ENCODE assay signal across 10 cellular contexts in the genomic region with DNA sequence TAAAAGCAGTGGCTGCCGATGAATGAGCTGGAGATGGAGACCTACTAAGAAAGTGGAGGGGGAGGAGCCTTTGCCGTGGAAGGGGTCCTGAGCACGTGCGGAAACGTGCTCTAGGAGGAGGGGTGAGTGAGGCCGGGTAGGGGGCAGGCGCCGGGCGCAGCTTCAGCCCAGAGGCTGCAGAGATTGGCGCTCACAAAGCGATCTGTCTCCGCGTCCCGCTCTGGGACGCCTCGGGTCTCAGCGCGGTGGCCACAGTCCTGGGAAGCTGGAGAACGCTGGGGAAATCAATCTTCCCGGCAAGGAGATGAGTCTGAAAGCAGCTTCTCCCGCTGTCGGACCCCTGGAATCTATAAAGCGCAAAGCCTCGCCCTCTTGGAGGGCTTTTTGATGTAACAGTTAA. TPM values are rescaled to one million over a fixed set of nuclear protein-coding genes. Genes with fewer than 3 reads are reported as not detected.
A peak's percentile ranks its signal among the peaks of the same experiment; 100 is the strongest.
DNase-seq lines count a peak whose midpoint lies in the region; ATAC-seq and TF ChIP-seq lines count a peak whose summit lies in the region.
"Had no signal": no experiment of that assay in that cellular context is flagged by ENCODE, and none has a peak within 500 bp of the region (broad histone marks: within the 10 kb centered on the region; RNA-seq: fewer than 3 reads in every experiment).

No MANE protein-coding gene starts in this region.

- H3K36me3 ChIP-seq in colonic mucosa: no peaks in the 10 kb centered on the region
- no peaks in the 10 kb centered on the region for H3K36me3 ChIP-seq in mesendoderm (ENCODE audit: control insufficient read depth, insufficient read depth, low read length)
- H3K36me3 ChIP-seq in vagina: no peaks in the 10 kb centered on the region
- no peaks in the 10 kb centered on the region for H3K36me3 ChIP-seq in CD4-positive, alpha-beta memory T cell (ENCODE audit: insufficient read depth, low read length)

- no CpG with 5 or more reads among the region's 24 CpGs for WGBS in mesendoderm (ENCODE audit: extremely low coverage, insufficient coverage, low lambda C conversion rate)

- H2BK120ac ChIP-seq in mesendoderm (ENCODE audit: low read depth, low read length): no peak overlapping the region

- no peak overlapping the region for H4K8ac ChIP-seq in mesendoderm (ENCODE audit: low read depth, low read length)

- no peaks in the 10 kb centered on the region for H3K79me1 ChIP-seq in mesendoderm (ENCODE audit: low read length)

- H3K9me3 Mint-ChIP-seq in CD4-positive, alpha-beta memory T cell: no peaks in the 10 kb centered on the region

- no peak for TF ChIP-seq POLR2A in vagina (IDR thresholded peaks at IDR 0.05)

- no peak overlapping the region for H2AK5ac ChIP-seq in mesendoderm (ENCODE audit: low read length)

- CTCF ChIA-PET in CD4-positive, alpha-beta memory T cell (lab: Charles Lee; ENCODE audit: partially characterized antibody): no interaction called here

- no peak overlapping the region for H4K5ac ChIP-seq in mesendoderm (ENCODE audit: low read length)

- H3K4ac ChIP-seq in mesendoderm (ENCODE audit: low read depth, low read length): no peak overlapping the region

- no peak overlapping the region for H3K27ac ChIP-seq in colonic mucosa
- no peak overlapping the region for H3K27ac ChIP-seq in mesendoderm (ENCODE audit: low read depth, low read length)
- peak overlapping the region; percentile 42 for H3K27ac ChIP-seq in vagina
- H3K27ac ChIP-seq in CD4-positive, alpha-beta memory T cell (ENCODE audit: low read depth, low read length): no peak overlapping the region

- no peak overlapping the region for H3K4me2 ChIP-seq in mesendoderm (ENCODE audit: low read length)

- peaks cover 14 to 31% of the 10 kb centered on the region in 2 donors for H3K27me3 Mint-ChIP-seq in CD4-positive, alpha-beta memory T cell
- H3K27me3 Mint-ChIP-seq in T-helper 17 cell: peaks cover 65% of the 10 kb centered on the region

- no peaks in the 10 kb centered on the region for H3K36me3 Mint-ChIP-seq in CD4-positive, alpha-beta memory T cell
- peaks cover 2% of the 10 kb centered on the region for H3K36me3 Mint-ChIP-seq in T-helper 17 cell (ENCODE audit: low read depth)
- H3K36me3 Mint-ChIP-seq: naive B cell had no signal

- H3K9me3 ChIP-seq in colonic mucosa (no peaks in the 10 kb centered on the region), vagina (no peaks in the 10 kb centered on the region), T-helper 17 cell (ENCODE audit: control insufficient read depth, low read length, poor library complexity, severe bottlenecking) (no peaks in the 10 kb centered on the region)
- H3K9me3 ChIP-seq in CD4-positive, alpha-beta memory T cell (ENCODE audit: control insufficient read depth in 1 of 2, low read length in 2 of 2): no peaks in the 10 kb centered on the region

- H3K4me3 ChIP-seq in colonic mucosa: peak overlapping the region; percentile 22
- no peak overlapping the region for H3K4me3 ChIP-seq in mesendoderm (ENCODE audit: low read length)
- H3K4me3 ChIP-seq in vagina: peak overlapping the region; percentile 42 to 47
- H3K4me3 ChIP-seq in CD4-positive, alpha-beta memory T cell (ENCODE audit: low read length in 2 of 2): no peak overlapping the region

- intact Hi-C loops in colonic mucosa (cut with DNase I): no loop called here
- intact Hi-C loops in vagina (cut with DNase I): no loop called here
- intact Hi-C loops in CD4-positive, alpha-beta memory T cell (cut with micrococcal nuclease): no loop called here

- H3K4me1 ChIP-seq in colonic mucosa: no peaks in the 10 kb centered on the region
- no peaks in the 10 kb centered on the region for H3K4me1 ChIP-seq in mesendoderm (ENCODE audit: control insufficient read depth, low read depth, low read length)
- no peaks in the 10 kb centered on the region for H3K4me1 ChIP-seq in vagina
- H3K4me1 ChIP-seq in CD4-positive, alpha-beta memory T cell (ENCODE audit: insufficient read depth, low read length): no peaks in the 10 kb centered on the region

- H3K4me1 Mint-ChIP-seq in CD4-positive, alpha-beta memory T cell: peaks cover 1 to 10% (median 3%) of the 10 kb centered on the region in 4 donors
- no peaks in the 10 kb centered on the region for H3K4me1 Mint-ChIP-seq in T-helper 17 cell

- no peak overlapping the region for H2BK15ac ChIP-seq in mesendoderm (replicated peaks; ENCODE audit: low read depth)

- POLR2A ChIA-PET in CD4-positive, alpha-beta memory T cell (lab: Charles Lee; ENCODE audit: partially characterized antibody): no interaction called here

- no peak overlapping the region for H3K56ac ChIP-seq in mesendoderm (ENCODE audit: low read length)

- H3K27me3 ChIP-seq in colonic mucosa (peaks cover 17% of the 10 kb centered on the region), mesendoderm (ENCODE audit: insufficient read depth, low read length, poor library complexity) (peaks cover 2% of the 10 kb centered on the region), vagina (no peaks in the 10 kb centered on the region)
- no peaks in the 10 kb centered on the region for H3K27me3 ChIP-seq in CD4-positive, alpha-beta memory T cell (ENCODE audit: insufficient read depth, low read length)

- no peaks in the 10 kb centered on the region for H3K79me2 ChIP-seq in mesendoderm (ENCODE audit: control insufficient read depth, insufficient read depth, low read length)

- TF ChIP-seq CTCF in colonic mucosa (IDR thresholded peaks at IDR 0.05) (no peak), vagina (IDR thresholded peaks at IDR 0.05) (no peak)

- H3K18ac ChIP-seq in mesendoderm (ENCODE audit: low read length): no peak overlapping the region

- DNase-seq in stimulated activated CD4-positive, alpha-beta T cell treated with anti-CD3 and anti-CD28 coated beads, Interleukin-15, amount 100 ng/mL, for 24 hours: peak; percentile 1
- DNase-seq in stimulated activated CD4-positive, alpha-beta T cell treated with anti-CD3 and anti-CD28 coated beads, Interleukin-4, amount 100 ng/mL, for 1 hour: no peak
- DNase-seq in colonic mucosa (no peak), mesendoderm (peak; percentile 53), vagina (ENCODE audit: extremely low spot score in 2 of 2) (no peak), hepatic stellate cell (ENCODE audit: low spot score) (no peak), T-helper 17 cell (no peak)
- DNase-seq in CD4-positive, alpha-beta memory T cell: no peak
- DNase-seq: MM.1S, naive B cell had no signal

- ATAC-seq in T-helper 17 cell: no peak

- no peak overlapping the region for H3K23ac ChIP-seq in mesendoderm (ENCODE audit: low read length)

- H3K9ac ChIP-seq in colonic mucosa (ENCODE audit: low read depth in 2 of 2, low read length in 2 of 2) (no peak overlapping the region), mesendoderm (ENCODE audit: low read length) (no peak overlapping the region)

- H2BK5ac ChIP-seq in mesendoderm (ENCODE audit: low read length): no peak overlapping the region

- peak overlapping the region in 1 of 8 donors; percentile 34 for H3K4me3 Mint-ChIP-seq in CD4-positive, alpha-beta memory T cell
- no peak overlapping the region for H3K4me3 Mint-ChIP-seq in T-helper 17 cell

- H3K27ac Mint-ChIP-seq in CD4-positive, alpha-beta memory T cell: no peak overlapping the region
- H3K27ac Mint-ChIP-seq in T-helper 17 cell: no peak overlapping the region
- H3K27ac Mint-ChIP-seq: naive B cell had no signal

RNA-seq across cellular contexts. Expression of a gene that starts 0.5 kb away (rescaled TPM):
- 1 to 10 TPM; 1.1 to 5.0 TPM for total RNA-seq in colonic mucosa
- 0.35 TPM for polyA plus RNA-seq in mesendoderm (2013, experiment 1 of 2)
- polyA plus RNA-seq in mesendoderm (2013, experiment 2 of 2): 0.35 TPM
- total RNA-seq in vagina: 15.7 TPM
- not detected for total RNA-seq in CD4-positive, alpha-beta memory T cell
- polyA plus RNA-seq in CD4-positive, alpha-beta memory T cell: not detected
- 10 to 100 TPM in 1 of 2 donors, under 1 TPM in 1; 0.30 to 16.1 TPM for total RNA-seq in T-helper 17 cell

Comparison
In these comparisons a context has a peak if more than half of its experiments do, and no peak if none do; other contexts are left out.
1. DNase-seq: peak in stimulated activated CD4-positive, alpha-beta T cell treated with anti-CD3 and anti-CD28 coated beads, Interleukin-15, amount 100 ng/mL, for 24 hours (single experiment) and mesendoderm (single experiment); none in stimulated activated CD4-positive, alpha-beta T cell treated with anti-CD3 and anti-CD28 coated beads, Interleukin-4, amount 100 ng/mL, for 1 hour (single experiment), colonic mucosa (single experiment), vagina (0 of 2), hepatic stellate cell (single experiment), CD4-positive, alpha-beta memory T cell (0 of 5) and T-helper 17 cell (0 of 3).
2. H3K4me3 ChIP-seq: peak in colonic mucosa (single experiment) and vagina (2 of 2); none in mesendoderm (single experiment) and CD4-positive, alpha-beta memory T cell (0 of 2).